ENCODE assay signal across 12 cellular contexts in the genomic region with DNA sequence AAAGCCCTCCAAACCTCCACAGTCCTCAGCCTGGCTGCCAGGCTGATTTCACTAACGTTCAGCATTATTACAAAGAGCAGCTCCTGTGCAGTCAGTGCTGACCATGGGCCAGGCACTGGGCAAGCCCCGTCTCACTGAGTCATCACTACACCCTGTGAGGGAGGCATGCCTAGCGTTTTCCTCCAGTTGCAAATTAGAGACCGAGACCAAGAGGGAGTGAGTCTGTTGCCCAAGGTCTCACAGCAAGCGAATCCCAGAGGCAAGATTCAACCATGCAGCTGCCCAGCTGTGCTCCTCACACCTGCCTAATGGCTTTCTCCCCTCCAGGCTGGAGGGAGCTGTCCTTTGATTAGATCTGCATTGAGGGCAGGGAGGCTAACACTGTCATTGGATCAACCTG.
DNase-seq lines count a peak whose midpoint lies in the region; TF ChIP-seq lines count a peak whose summit lies in the region.
"Had no signal": no experiment of that assay in that cellular context is flagged by ENCODE, and none has a peak within 500 bp of the region (broad histone marks: within the 10 kb centered on the region; RNA-seq: fewer than 3 reads in every experiment).

No MANE protein-coding gene starts in this region.

- in situ Hi-C loops in GM23248 (cut with MboI), result no loop called here

- TF ChIP-seq POLR2A in tibial nerve (IDR thresholded peaks at IDR 0.05), result no peak
- TF ChIP-seq POLR2A in esophagus muscularis mucosa (IDR thresholded peaks at IDR 0.05; ENCODE audit: low read depth), result no peak
- no peak for TF ChIP-seq POLR2A in erythroblast (IDR thresholded peaks at IDR 0.05; ENCODE audit: low read length)

- H2AFZ ChIP-seq in GM23248 (no peak overlapping the region), fibroblast of lung (ENCODE audit: low read length) (no peak overlapping the region)

- TF ChIP-seq EP300 in tibial nerve (IDR thresholded peaks at IDR 0.05), result no peak
- TF ChIP-seq EP300 in esophagus muscularis mucosa (IDR thresholded peaks at IDR 0.05), result no peak

- 1 to 3% methylated on average over 5 of the region's 5 CpGs for WGBS in GM23248 (ENCODE audit: low coverage in 1 of 2, low lambda C conversion rate in 2 of 2, missing lambda C conversion rate in 2 of 2), 2 experiments
- WGBS in tibial nerve, 2 donors, result 7 to 18% methylated on average over 5 of the region's 5 CpGs
- 5% methylated on average over 5 of the region's 5 CpGs for WGBS in esophagus muscularis mucosa

- no peaks in the 10 kb centered on the region for H3K9me3 ChIP-seq in GM23248 (ENCODE audit: low read depth)
- H3K9me3 ChIP-seq in fibroblast of lung (ENCODE audit: control insufficient read depth, insufficient read depth, low read depth, low read length), result no peaks in the 10 kb centered on the region
- H3K9me3 ChIP-seq in tibial nerve, result peaks cover 0 to 5% (median 0%) of the 10 kb centered on the region in 4 donors
- no peaks in the 10 kb centered on the region for H3K9me3 ChIP-seq in esophagus muscularis mucosa

- H3K36me3 ChIP-seq in GM23248 (ENCODE audit: low read depth) (no peaks in the 10 kb centered on the region), fibroblast of lung (ENCODE audit: control insufficient read depth, insufficient read depth, low read length) (no peaks in the 10 kb centered on the region), tibial nerve (no peaks in the 10 kb centered on the region), esophagus muscularis mucosa (no peaks in the 10 kb centered on the region)

- H3F3A ChIP-seq in GM23248 (ENCODE audit: insufficient read depth), result no peaks in the 10 kb centered on the region

- H3K4me3 ChIP-seq in GM23248 (no peak overlapping the region), fibroblast of lung (replicated peaks in 1 of 4; ENCODE audit: control extremely low read depth in 1 of 4, insufficient read depth in 1 of 4, low read depth in 3 of 4, low read length in 4 of 4) (no peak overlapping the region), skeletal muscle cell (ENCODE audit: low read depth, low read length) (no peak overlapping the region), tibial nerve (no peak overlapping the region), esophagus muscularis mucosa (no peak overlapping the region)

- H3K27ac ChIP-seq in GM23248, result no peak overlapping the region
- no peak overlapping the region for H3K27ac ChIP-seq in fibroblast of lung (ENCODE audit: insufficient read depth, low read length)
- no peak overlapping the region for H3K27ac ChIP-seq in tibial nerve
- H3K27ac ChIP-seq in esophagus muscularis mucosa (replicated peaks in 1 of 4), result no peak overlapping the region

- H3K79me2 ChIP-seq in GM23248 (ENCODE audit: insufficient read depth) (no peaks in the 10 kb centered on the region), fibroblast of lung (ENCODE audit: control insufficient read depth, insufficient read depth, low read length) (no peaks in the 10 kb centered on the region)

- H3K9ac ChIP-seq in GM23248 (no peak overlapping the region), fibroblast of lung (ENCODE audit: insufficient read depth, low read length) (no peak overlapping the region)

- no peaks in the 10 kb centered on the region for H4K20me1 ChIP-seq in GM23248 (ENCODE audit: insufficient read depth)
- H4K20me1 ChIP-seq in fibroblast of lung (ENCODE audit: control insufficient read depth, extremely low read depth, insufficient read depth, low read length), result no peaks in the 10 kb centered on the region

- H3K4me1 ChIP-seq in GM23248 (ENCODE audit: insufficient read depth) (no peaks in the 10 kb centered on the region), fibroblast of lung (ENCODE audit: control insufficient read depth, extremely low read depth, insufficient read depth, low read length) (no peaks in the 10 kb centered on the region), tibial nerve (no peaks in the 10 kb centered on the region), esophagus muscularis mucosa (peaks cover 0 to 5% (median 0%) of the 10 kb centered on the region in 4 donors)

- DNase-seq in GM23248 (peak; percentile 63), RKO (ENCODE audit: low spot score) (peak; percentile 12), fibroblast of lung (ENCODE audit: low read depth in 2 of 2) (peak; percentile 7 to 45), skeletal muscle cell (ENCODE audit: low read depth) (peak; percentile 18), tibial nerve (ENCODE audit: low spot score in 2 of 2) (no peak), esophagus muscularis mucosa (ENCODE audit: extremely low spot score) (no peak), erythroblast (lab: John Stamatoyannopoulos, UW) (no peak)
- DNase-seq: activated CD4-positive, alpha-beta T cell treated with anti-CD3 and anti-CD28 coated beads for 48 hours; kidney glomerular epithelial cell; NCI-H1694; NCI-H774; small intestine had no signal

- H3K4me2 ChIP-seq in GM23248 (ENCODE audit: unreplicated experiment), result no peak overlapping the region
- H3K4me2 ChIP-seq in fibroblast of lung (ENCODE audit: extremely low read depth, insufficient read depth, low read length), result no peak overlapping the region

- no peaks in the 10 kb centered on the region for H3K9me2 ChIP-seq in GM23248 (ENCODE audit: insufficient read depth)

- intact Hi-C loops in esophagus muscularis mucosa (cut with DNase I), result no loop called here

- H3K27me3 ChIP-seq in GM23248 (replicated peaks; ENCODE audit: insufficient read depth), result peaks cover 16% of the 10 kb centered on the region
- H3K27me3 ChIP-seq in fibroblast of lung (ENCODE audit: control insufficient read depth, insufficient read depth, low read length), result no peaks in the 10 kb centered on the region
- H3K27me3 ChIP-seq in tibial nerve, result no peaks in the 10 kb centered on the region
- H3K27me3 ChIP-seq in esophagus muscularis mucosa, result peaks cover 0 to 82% (median 3%) of the 10 kb centered on the region in 4 donors

- no peak for TF ChIP-seq CTCF in fibroblast of lung (conservative IDR thresholded peaks at IDR 0.05 in 1 of 2, IDR thresholded peaks at IDR 0.05 in 1 of 2; ENCODE audit: low read depth in 1 of 2, low read length in 2 of 2)
- TF ChIP-seq CTCF in tibial nerve (IDR thresholded peaks at IDR 0.05), result no peak
- no peak for TF ChIP-seq CTCF in esophagus muscularis mucosa (IDR thresholded peaks at IDR 0.05)

Comparison
In these comparisons a context has a peak if more than half of its experiments do, and no peak if none do; other contexts are left out.
1. DNase-seq: peak in GM23248 (single experiment), RKO (single experiment), fibroblast of lung (2 of 2) and skeletal muscle cell (single experiment); none in tibial nerve (0 of 2), esophagus muscularis mucosa (single experiment) and erythroblast (0 of 2).